11 cellular contexts compared by ENCODE assay signal in genomic region chr7:142033154-142033553, GRCh38. TPM values are rescaled to one million over a fixed set of nuclear protein-coding genes. Genes with fewer than 3 reads are reported as not detected.
"Had no signal": no experiment of that assay in that cellular context is flagged by ENCODE, and none has a peak within 500 bp of the region (broad histone marks: within the 10 kb centered on the region; RNA-seq: fewer than 3 reads in every experiment).

No MANE protein-coding gene starts in this region.

- FAIRE-seq: H1, H54, K562 had no signal

- H3K4me1 ChIP-seq: HAP-1 had no signal

- H3K4me3 Mint-ChIP-seq: GM23338, HFFc6 had no signal

- H3K4me3 ChIP-seq: GM23338, HAP-1, K562 had no signal

- ATAC-seq: GM23338, HCT116, K562 had no signal

- DNase-seq: HFFc6, IMR-90, KG1 had no signal

- H2AFZ ChIP-seq: GM23338 had no signal

- H3K27ac ChIP-seq: HL-60 had no signal

- H3K4me2 ChIP-seq: GM23338 had no signal

- H3K27ac Mint-ChIP-seq: GM23338, HFFc6 had no signal

- H3K9me3 Mint-ChIP-seq: GM23338 had no signal

- H3K9me3 ChIP-seq: HAP-1 had no signal

- H3K36me3 ChIP-seq: HAP-1 had no signal

RNA-seq across cellular contexts. Expression of gene MGAM, which starts 37.5 kb away (rescaled TPM):
- total RNA-seq: IMR-90 had no signal
- polyA plus RNA-seq: IMR-90 had no signal

RNA-seq across cellular contexts. Expression of gene TAS2R38, which starts 59.6 kb away (rescaled TPM):
- total RNA-seq: H1, HFFc6, HT1080, IMR-90, K562 had no signal
- polyA plus RNA-seq: GM23338, IMR-90, K562 had no signal
